ENCODE assay signal across 19 cellular contexts in the genomic region with DNA sequence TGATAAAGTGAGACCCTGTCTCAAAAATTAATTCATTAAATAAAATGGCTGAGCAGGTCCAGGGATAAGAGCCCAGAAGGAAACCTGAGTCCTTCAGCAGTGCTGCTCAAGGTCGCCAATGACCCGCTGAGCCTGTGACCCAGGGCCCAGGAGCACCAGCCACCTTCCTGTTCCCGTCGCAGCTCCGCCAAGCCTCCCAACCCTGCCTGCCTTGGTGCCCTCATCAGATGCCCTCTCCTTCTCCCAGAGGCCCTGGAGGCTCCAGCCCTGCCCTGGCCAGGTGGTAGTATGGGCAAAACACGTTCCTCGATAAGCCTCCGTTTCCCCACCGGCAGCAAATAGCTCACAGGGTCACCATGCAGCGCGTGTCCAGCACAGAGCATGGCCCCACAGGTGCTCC. TPM values are rescaled to one million over a fixed set of nuclear protein-coding genes. Genes with fewer than 3 reads are reported as not detected.
DNase-seq lines count a peak whose midpoint lies in the region; ATAC-seq, FAIRE-seq and TF ChIP-seq lines count a peak whose summit lies in the region.
"Had no signal": no experiment of that assay in that cellular context is flagged by ENCODE, and none has a peak within 500 bp of the region (broad histone marks: within the 10 kb centered on the region; RNA-seq: fewer than 3 reads in every experiment).

No MANE protein-coding gene starts in this region.

- H3K4me3 ChIP-seq in HepG2 (replicated peaks in 1 of 3; ENCODE audit: insufficient read depth in 1 of 3, low read depth in 2 of 3, low read length in 3 of 3): no peak overlapping the region
- no peak overlapping the region for H3K4me3 ChIP-seq in skeletal muscle satellite cell (ENCODE audit: low read length)
- H3K4me3 ChIP-seq: adrenal gland, pancreas had no signal

- H3K4me2 ChIP-seq in HepG2 (ENCODE audit: low read depth, low read length): no peak overlapping the region
- peak overlapping the region; percentile 40 for H3K4me2 ChIP-seq in skeletal muscle satellite cell (ENCODE audit: low read length)

- no peaks in the 10 kb centered on the region for H3K9me3 Mint-ChIP-seq in activated naive CD4-positive, alpha-beta T cell treated with anti-CD3 and anti-CD28 coated beads, Interleukin-2, amount 50 U/mL, for 24 hours
- no peaks in the 10 kb centered on the region for H3K9me3 Mint-ChIP-seq in activated CD8-positive, alpha-beta T cell treated with anti-CD3 and anti-CD28 coated beads, Interleukin-2, amount 10 ng/mL, durations not matched to agents 7 days and 5 days (ENCODE audit: insufficient read depth)

- no peak for DNase-seq in activated naive CD4-positive, alpha-beta T cell (lab: John Stamatoyannopoulos, UW)
- DNase-seq in activated CD8-positive, alpha-beta T cell treated with anti-CD3 and anti-CD28 coated beads, Interleukin-2, amount 10 ng/mL, durations not matched to agents 7 days and 5 days: no peak
- DNase-seq in HepG2 (ENCODE audit: low spot score) (no peak), retina (no peak), hypothalamus (lab: John Stamatoyannopoulos, UW) (no peak)
- DNase-seq: ACHN; COR-L47; HCEC 1CT; IMR-90; NCI-H82; stimulated activated naive CD8-positive, alpha-beta T cell treated with anti-CD3 and anti-CD28 coated beads, Interleukin-15, Interleukin-2, amounts not matched to agents 100 U/mL and 50 U/mL, for 24 hours; WERI-Rb-1 had no signal

- no peak overlapping the region for H3K27ac Mint-ChIP-seq in activated naive CD4-positive, alpha-beta T cell treated with anti-CD3 and anti-CD28 coated beads, Interleukin-2, amount 50 U/mL, for 24 hours
- peak overlapping the region; percentile 59 for H3K27ac Mint-ChIP-seq in activated CD8-positive, alpha-beta T cell treated with anti-CD3 and anti-CD28 coated beads, Interleukin-2, amount 10 ng/mL, durations not matched to agents 7 days and 5 days

- no peak for TF ChIP-seq CTCF in HepG2 (CRISPR knock-in tag; IDR thresholded peaks at IDR 0.05)

- H3K36me3 ChIP-seq in HepG2 (replicated peaks in 1 of 2; ENCODE audit: control insufficient read depth in 1 of 2, insufficient read depth in 2 of 2, low read length in 2 of 2) (peaks cover 2 to 19% of the 10 kb centered on the region in 2 experiments; a peak in 2 of 5 replicates), skeletal muscle satellite cell (ENCODE audit: insufficient read depth, low read length) (peaks cover 17% of the 10 kb centered on the region)
- H3K36me3 ChIP-seq: adrenal gland, pancreas had no signal

- peaks cover 25% of the 10 kb centered on the region; the same call in 1 of the 2 replicates for H4K20me1 ChIP-seq in HepG2 (ENCODE audit: insufficient read depth, low read length)

- no peak for TF ChIP-seq POLR2A in HepG2 (IDR thresholded peaks at IDR 0.05; ENCODE audit: insufficient read depth in 1 of 2, low read depth in 2 of 2, low read length in 2 of 2)

- peaks cover 71% of the 10 kb centered on the region for H3K4me1 Mint-ChIP-seq in activated naive CD4-positive, alpha-beta T cell treated with anti-CD3 and anti-CD28 coated beads, Interleukin-2, amount 50 U/mL, for 24 hours
- peaks cover 36% of the 10 kb centered on the region for H3K4me1 Mint-ChIP-seq in activated CD8-positive, alpha-beta T cell treated with anti-CD3 and anti-CD28 coated beads, Interleukin-2, amount 10 ng/mL, durations not matched to agents 7 days and 5 days (ENCODE audit: low read depth)

- peaks cover 44% of the 10 kb centered on the region for H3K4me1 ChIP-seq in HepG2 (ENCODE audit: insufficient read depth, low read length)
- peaks cover 21% of the 10 kb centered on the region for H3K4me1 ChIP-seq in skeletal muscle satellite cell (ENCODE audit: control insufficient read depth, insufficient read depth, low read length)

- no peak overlapping the region for H3K27ac ChIP-seq in HepG2 (ENCODE audit: extremely low read length, insufficient read depth, low read length)
- H3K27ac ChIP-seq: epithelial cell of prostate, pancreas, WERI-Rb-1 had no signal

- no peaks in the 10 kb centered on the region; a peak in 1 of 5 replicates for H3K27me3 ChIP-seq in HepG2 (ENCODE audit: control insufficient read depth in 1 of 2, insufficient read depth in 2 of 2, low read length in 2 of 2)
- no peaks in the 10 kb centered on the region for H3K27me3 ChIP-seq in skeletal muscle satellite cell (ENCODE audit: control insufficient read depth, insufficient read depth, low read length)
- H3K27me3 ChIP-seq: adrenal gland, pancreas had no signal

- TF ChIP-seq EP300 in HepG2 (IDR thresholded peaks at IDR 0.05; ENCODE audit: low read depth in 2 of 2, low read length in 2 of 2): no peak
- TF ChIP-seq EP300 in HepG2 (CRISPR knock-in tag; IDR thresholded peaks at IDR 0.05; ENCODE audit: borderline replicate concordance): no peak

- no peaks in the 10 kb centered on the region for H3K36me3 Mint-ChIP-seq in activated naive CD4-positive, alpha-beta T cell treated with anti-CD3 and anti-CD28 coated beads, Interleukin-2, amount 50 U/mL, for 24 hours
- H3K36me3 Mint-ChIP-seq in activated CD8-positive, alpha-beta T cell treated with anti-CD3 and anti-CD28 coated beads, Interleukin-2, amount 10 ng/mL, durations not matched to agents 7 days and 5 days (ENCODE audit: low read depth): peaks cover 9% of the 10 kb centered on the region

- BruUV-seq in HepG2 (replicated peaks; lab: Mats Ljungman, UMichigan): no TSS peak

- H3K9me3 ChIP-seq in HepG2 (ENCODE audit: low read length): no peaks in the 10 kb centered on the region
- H3K9me3 ChIP-seq in skeletal muscle satellite cell (replicated peaks; ENCODE audit: low read length): no peaks in the 10 kb centered on the region
- H3K9me3 ChIP-seq: adrenal gland, pancreas had no signal

- peaks cover 61% of the 10 kb centered on the region for H3K79me2 ChIP-seq in HepG2 (ENCODE audit: insufficient read depth, low read length)

- POLR2A ChIA-PET in activated CD8-positive, alpha-beta T cell treated with anti-CD3 and anti-CD28 coated beads, Interleukin-2, amount 10 ng/mL, durations not matched to agents 7 days and 5 days (lab: Charles Lee): no interaction called here
- POLR2A ChIA-PET in HepG2 (lab: Yijun Ruan, JAX): interaction anchor here (0.6 to 2.3 kb wide), 3 partner anchors 8 to 151 kb away, joined by 3 to 7 read pairs (median 4); no protein-coding TSS in a partner anchor

- intact Hi-C loops in HepG2 (cut with micrococcal nuclease; ENCODE audit: unreplicated experiment): no loop called here

- in situ Hi-C loops in HepG2 (cut with HindIII; ENCODE audit: extremely low pct_ligation_motif_present, low pct_unique_long_range_greater_than_20kb): no loop called here

- CTCF ChIA-PET in activated CD8-positive, alpha-beta T cell treated with anti-CD3 and anti-CD28 coated beads, Interleukin-2, amount 10 ng/mL, durations not matched to agents 7 days and 5 days (lab: Charles Lee): interaction anchor here (1.8 kb wide), 1 partner anchor 20 kb away, joined by 10 read pairs; no protein-coding TSS in a partner anchor
- CTCF ChIA-PET in HepG2 (lab: Yijun Ruan, JAX; ENCODE audit: low intra/inter-chr PET ratio, low total read pairs): no interaction called here

- WGBS in HepG2 (ENCODE audit: low lambda C conversion rate): 98% methylated on average over 7 of the region's 11 CpGs

- H3K4me3 Mint-ChIP-seq in activated naive CD4-positive, alpha-beta T cell treated with anti-CD3 and anti-CD28 coated beads, Interleukin-2, amount 50 U/mL, for 24 hours: peak overlapping the region; percentile 91
- no peak overlapping the region for H3K4me3 Mint-ChIP-seq in activated CD8-positive, alpha-beta T cell treated with anti-CD3 and anti-CD28 coated beads, Interleukin-2, amount 10 ng/mL, durations not matched to agents 7 days and 5 days

- FAIRE-seq in HepG2 (lab: Jason Lieb, UNC): no peak
- FAIRE-seq: islet of Langerhans, pancreas had no signal

- TF ChIP-seq RAD21 in HepG2 (CRISPR knock-in tag; IDR thresholded peaks at IDR 0.05): no peak

- H2AFZ ChIP-seq in HepG2 (ENCODE audit: low read length): no peak overlapping the region

- H3K9ac ChIP-seq in HepG2 (ENCODE audit: insufficient read depth, low read depth, low read length) (no peak overlapping the region), skeletal muscle satellite cell (ENCODE audit: low read depth, low read length) (no peak overlapping the region)

- no peaks in the 10 kb centered on the region for H3K27me3 Mint-ChIP-seq in activated naive CD4-positive, alpha-beta T cell treated with anti-CD3 and anti-CD28 coated beads, Interleukin-2, amount 50 U/mL, for 24 hours
- H3K27me3 Mint-ChIP-seq in activated CD8-positive, alpha-beta T cell treated with anti-CD3 and anti-CD28 coated beads, Interleukin-2, amount 10 ng/mL, durations not matched to agents 7 days and 5 days (ENCODE audit: low read depth): no peaks in the 10 kb centered on the region

- ATAC-seq in activated CD8-positive, alpha-beta T cell treated with anti-CD3 and anti-CD28 coated beads, Interleukin-2, amount 10 ng/mL, durations not matched to agents 7 days and 5 days: no peak
- no peak for ATAC-seq in HepG2
- ATAC-seq in HG02642 (IDR thresholded peaks at IDR 0.05; ENCODE audit: poor library complexity, unreplicated experiment): no peak
- ATAC-seq: pancreas; stimulated activated naive CD8-positive, alpha-beta T cell treated with anti-CD3 and anti-CD28 coated beads, Interleukin-15, Interleukin-2, amounts not matched to agents 100 U/mL and 50 U/mL, for 24 hours had no signal

RNA-seq across cellular contexts. Expression of a gene that starts 2.6 kb away (rescaled TPM):
- 10 to 100 TPM; 47.9 to 52.9 TPM for total RNA-seq in activated CD8-positive, alpha-beta T cell treated with anti-CD3 and anti-CD28 coated beads, Interleukin-2, amount 10 ng/mL, durations not matched to agents 7 days and 5 days
- 3.0 and 5.0 TPM in 2 replicates for total RNA-seq in HepG2 (2016; rRNA removed; fragmentation: Illumina TruSeq; extraction: Trizol)
- 1.1 and 3.2 TPM in 2 replicates for total RNA-seq in HepG2 (2016; cell fraction: cytosol; rRNA removed; fragmentation: Illumina TruSeq; extraction: Trizol; ENCODE audit: low read depth)
- 4.1 and 5.2 TPM in 2 replicates for total RNA-seq in HepG2 (2016; cell fraction: insoluble cytoplasmic fraction; rRNA removed; fragmentation: Illumina TruSeq; extraction: Trizol)
- 3.9 and 4.2 TPM in 2 replicates for total RNA-seq in HepG2 (2016; cell fraction: membrane; rRNA removed; fragmentation: Illumina TruSeq; extraction: Trizol)
- total RNA-seq in HepG2 (2016; cell fraction: nucleus; rRNA removed; fragmentation: Illumina TruSeq; extraction: Trizol): 6.0 and 7.6 TPM in 2 replicates
- 11.2 and 13.0 TPM in 2 replicates for polyA plus RNA-seq in HepG2 (2011; rRNA removed)
- polyA plus RNA-seq in HepG2 (2011; cell fraction: cytosol; rRNA removed): 8.7 and 9.8 TPM in 2 replicates
- 91.1 and 123 TPM in 2 replicates for polyA plus RNA-seq in HepG2 (2011; cell fraction: nucleus; rRNA removed)
- 13.8 and 15.4 TPM in 2 replicates for polyA plus RNA-seq in HepG2 (2012)
- 1.7 and 1.8 TPM in 2 replicates for polyA plus RNA-seq in HepG2 (2016; cell fraction: cytosol; fragmentation: Illumina TruSeq; extraction: Trizol; ENCODE audit: low read depth)
- 7.3 and 10.0 TPM in 2 replicates for polyA plus RNA-seq in HepG2 (2016; cell fraction: insoluble cytoplasmic fraction; fragmentation: Illumina TruSeq; extraction: Trizol; ENCODE audit: low read depth)
- 5.1 and 5.3 TPM in 2 replicates for polyA plus RNA-seq in HepG2 (2016; cell fraction: membrane; fragmentation: Illumina TruSeq; extraction: Trizol; ENCODE audit: low read depth)
- 39.5 and 44.1 TPM in 2 replicates for polyA plus RNA-seq in HepG2 (2016; cell fraction: nucleus; fragmentation: Illumina TruSeq; extraction: Trizol; ENCODE audit: insufficient read depth, low read depth)
- 16.3 and 19.1 TPM in 2 replicates for polyA minus RNA-seq in HepG2 (2011; rRNA and poly(A)+ RNA removed; ENCODE audit: low replicate concordance)
- polyA minus RNA-seq in HepG2 (2011; cell fraction: cytosol; rRNA and poly(A)+ RNA removed): 5.5 and 7.7 TPM in 2 replicates
- 9.3 and 10.8 TPM in 2 replicates for polyA minus RNA-seq in HepG2 (2011; cell fraction: nucleus; rRNA and poly(A)+ RNA removed)
- 10.7 and 13.7 TPM in 2 replicates for total RNA-seq in skeletal muscle satellite cell (2012; rRNA removed)

RNA-seq across cellular contexts. Expression of a gene that starts 17.7 kb away (rescaled TPM):
- total RNA-seq in activated CD8-positive, alpha-beta T cell treated with anti-CD3 and anti-CD28 coated beads, Interleukin-2, amount 10 ng/mL, durations not matched to agents 7 days and 5 days: 10 to 100 TPM; 26.5 to 29.8 TPM
- total RNA-seq in HepG2 (2016; rRNA removed; fragmentation: Illumina TruSeq; extraction: Trizol): 6.2 and 6.7 TPM in 2 replicates
- total RNA-seq in HepG2 (2016; cell fraction: cytosol; rRNA removed; fragmentation: Illumina TruSeq; extraction: Trizol; ENCODE audit: low read depth): 2.1 and 2.2 TPM in 2 replicates
- total RNA-seq in HepG2 (2016; cell fraction: insoluble cytoplasmic fraction; rRNA removed; fragmentation: Illumina TruSeq; extraction: Trizol): 5.5 and 5.9 TPM in 2 replicates
- 8.3 and 8.9 TPM in 2 replicates for total RNA-seq in HepG2 (2016; cell fraction: membrane; rRNA removed; fragmentation: Illumina TruSeq; extraction: Trizol)
- total RNA-seq in HepG2 (2016; cell fraction: nucleus; rRNA removed; fragmentation: Illumina TruSeq; extraction: Trizol): 4.0 and 4.8 TPM in 2 replicates
- 3.5 and 4.7 TPM in 2 replicates for polyA plus RNA-seq in HepG2 (2011; rRNA removed)
- 3.7 and 7.0 TPM in 2 replicates for polyA plus RNA-seq in HepG2 (2011; cell fraction: cytosol; rRNA removed)
- 16.7 and 31.9 TPM in 2 replicates for polyA plus RNA-seq in HepG2 (2011; cell fraction: nucleus; rRNA removed)
- polyA plus RNA-seq in HepG2 (2012): 8.3 and 9.4 TPM in 2 replicates
- polyA plus RNA-seq in HepG2 (2016; cell fraction: cytosol; fragmentation: Illumina TruSeq; extraction: Trizol; ENCODE audit: low read depth): 3.2 and 3.4 TPM in 2 replicates
- polyA plus RNA-seq in HepG2 (2016; cell fraction: insoluble cytoplasmic fraction; fragmentation: Illumina TruSeq; extraction: Trizol; ENCODE audit: low read depth): 12.0 and 14.3 TPM in 2 replicates
- 8.9 and 9.3 TPM in 2 replicates for polyA plus RNA-seq in HepG2 (2016; cell fraction: membrane; fragmentation: Illumina TruSeq; extraction: Trizol; ENCODE audit: low read depth)
- 11.4 and 12.0 TPM in 2 replicates for polyA plus RNA-seq in HepG2 (2016; cell fraction: nucleus; fragmentation: Illumina TruSeq; extraction: Trizol; ENCODE audit: insufficient read depth, low read depth)
- polyA minus RNA-seq in HepG2 (2011; rRNA and poly(A)+ RNA removed; ENCODE audit: low replicate concordance): 3.1 and 9.7 TPM in 2 replicates
- 8.9 and 15.3 TPM in 2 replicates for polyA minus RNA-seq in HepG2 (2011; cell fraction: cytosol; rRNA and poly(A)+ RNA removed)
- polyA minus RNA-seq in HepG2 (2011; cell fraction: nucleus; rRNA and poly(A)+ RNA removed): 2.1 and 2.2 TPM in 2 replicates
- total RNA-seq in skeletal muscle satellite cell (2012; rRNA removed): 12.9 and 13.2 TPM in 2 replicates

RNA-seq across cellular contexts. Expression of a gene that starts 33.6 kb away (rescaled TPM):
- total RNA-seq in activated CD8-positive, alpha-beta T cell treated with anti-CD3 and anti-CD28 coated beads, Interleukin-2, amount 10 ng/mL, durations not matched to agents 7 days and 5 days: 10 to 100 TPM; 20.2 to 27.8 TPM
- total RNA-seq in HepG2 (2016; rRNA removed; fragmentation: Illumina TruSeq; extraction: Trizol): 1.8 and 2.6 TPM in 2 replicates
- 0.35 and 0.40 TPM in 2 replicates for total RNA-seq in HepG2 (2016; cell fraction: cytosol; rRNA removed; fragmentation: Illumina TruSeq; extraction: Trizol; ENCODE audit: low read depth)
- 1.8 and 2.6 TPM in 2 replicates for total RNA-seq in HepG2 (2016; cell fraction: insoluble cytoplasmic fraction; rRNA removed; fragmentation: Illumina TruSeq; extraction: Trizol)
- 1.2 and 1.7 TPM in 2 replicates for total RNA-seq in HepG2 (2016; cell fraction: membrane; rRNA removed; fragmentation: Illumina TruSeq; extraction: Trizol)
- total RNA-seq in HepG2 (2016; cell fraction: nucleus; rRNA removed; fragmentation: Illumina TruSeq; extraction: Trizol): 1.9 and 3.5 TPM in 2 replicates
- polyA plus RNA-seq in HepG2 (2011; rRNA removed): 5.8 and 5.9 TPM in 2 replicates
- 3.8 and 4.8 TPM in 2 replicates for polyA plus RNA-seq in HepG2 (2011; cell fraction: cytosol; rRNA removed)
- polyA plus RNA-seq in HepG2 (2011; cell fraction: nucleus; rRNA removed): 10.6 and 12.8 TPM in 2 replicates
- 2.4 and 2.5 TPM in 2 replicates for polyA plus RNA-seq in HepG2 (2012)
- polyA plus RNA-seq in HepG2 (2016; cell fraction: cytosol; fragmentation: Illumina TruSeq; extraction: Trizol; ENCODE audit: low read depth): 0.36 and 0.59 TPM in 2 replicates
- polyA plus RNA-seq in HepG2 (2016; cell fraction: insoluble cytoplasmic fraction; fragmentation: Illumina TruSeq; extraction: Trizol; ENCODE audit: low read depth): 1.1 and 2.2 TPM in 2 replicates
- 0.69 and 0.98 TPM in 2 replicates for polyA plus RNA-seq in HepG2 (2016; cell fraction: membrane; fragmentation: Illumina TruSeq; extraction: Trizol; ENCODE audit: low read depth)
- 9.6 and 11.4 TPM in 2 replicates for polyA plus RNA-seq in HepG2 (2016; cell fraction: nucleus; fragmentation: Illumina TruSeq; extraction: Trizol; ENCODE audit: insufficient read depth, low read depth)
- polyA minus RNA-seq in HepG2 (2011; rRNA and poly(A)+ RNA removed; ENCODE audit: low replicate concordance): 10.3 and 16.8 TPM in 2 replicates
- polyA minus RNA-seq in HepG2 (2011; cell fraction: cytosol; rRNA and poly(A)+ RNA removed): 4.6 and 5.4 TPM in 2 replicates
- 2.7 and 3.0 TPM in 2 replicates for polyA minus RNA-seq in HepG2 (2011; cell fraction: nucleus; rRNA and poly(A)+ RNA removed)
- 0.76 and 0.87 TPM in 2 replicates for total RNA-seq in skeletal muscle satellite cell (2012; rRNA removed)

RNA-seq across cellular contexts. Expression of a gene that starts 39.7 kb away (rescaled TPM):
- total RNA-seq in activated CD8-positive, alpha-beta T cell treated with anti-CD3 and anti-CD28 coated beads, Interleukin-2, amount 10 ng/mL, durations not matched to agents 7 days and 5 days: 100 to 1,000 TPM; 181 to 196 TPM
- total RNA-seq in HepG2 (2016; rRNA removed; fragmentation: Illumina TruSeq; extraction: Trizol): 27.9 and 40.8 TPM in 2 replicates
- total RNA-seq in HepG2 (2016; cell fraction: cytosol; rRNA removed; fragmentation: Illumina TruSeq; extraction: Trizol; ENCODE audit: low read depth): 52.2 and 64.4 TPM in 2 replicates
- total RNA-seq in HepG2 (2016; cell fraction: insoluble cytoplasmic fraction; rRNA removed; fragmentation: Illumina TruSeq; extraction: Trizol): 24.0 and 37.3 TPM in 2 replicates
- total RNA-seq in HepG2 (2016; cell fraction: membrane; rRNA removed; fragmentation: Illumina TruSeq; extraction: Trizol): 65.2 and 82.2 TPM in 2 replicates
- 17.1 and 19.3 TPM in 2 replicates for total RNA-seq in HepG2 (2016; cell fraction: nucleus; rRNA removed; fragmentation: Illumina TruSeq; extraction: Trizol)
- polyA plus RNA-seq in HepG2 (2011; rRNA removed): 27.7 and 44.6 TPM in 2 replicates
- polyA plus RNA-seq in HepG2 (2011; cell fraction: cytosol; rRNA removed): 25.9 and 53.1 TPM in 2 replicates
- polyA plus RNA-seq in HepG2 (2011; cell fraction: nucleus; rRNA removed): 72.5 and 83.8 TPM in 2 replicates
- polyA plus RNA-seq in HepG2 (2012): 11.9 and 16.2 TPM in 2 replicates
- 51.0 and 62.5 TPM in 2 replicates for polyA plus RNA-seq in HepG2 (2016; cell fraction: cytosol; fragmentation: Illumina TruSeq; extraction: Trizol; ENCODE audit: low read depth)
- 25.3 and 27.0 TPM in 2 replicates for polyA plus RNA-seq in HepG2 (2016; cell fraction: insoluble cytoplasmic fraction; fragmentation: Illumina TruSeq; extraction: Trizol; ENCODE audit: low read depth)
- 54.6 and 60.4 TPM in 2 replicates for polyA plus RNA-seq in HepG2 (2016; cell fraction: membrane; fragmentation: Illumina TruSeq; extraction: Trizol; ENCODE audit: low read depth)
- polyA plus RNA-seq in HepG2 (2016; cell fraction: nucleus; fragmentation: Illumina TruSeq; extraction: Trizol; ENCODE audit: insufficient read depth, low read depth): 38.7 and 42.0 TPM in 2 replicates
- 15.0 and 50.9 TPM in 2 replicates for polyA minus RNA-seq in HepG2 (2011; rRNA and poly(A)+ RNA removed; ENCODE audit: low replicate concordance)
- 17.2 and 18.0 TPM in 2 replicates for polyA minus RNA-seq in HepG2 (2011; cell fraction: cytosol; rRNA and poly(A)+ RNA removed)
- polyA minus RNA-seq in HepG2 (2011; cell fraction: nucleus; rRNA and poly(A)+ RNA removed): 5.7 and 5.8 TPM in 2 replicates
- total RNA-seq in skeletal muscle satellite cell (2012; rRNA removed): 61.8 and 64.4 TPM in 2 replicates

RNA-seq across cellular contexts. Expression of a gene that starts 59.6 kb away (rescaled TPM):
- 10 to 100 TPM in 1 of 2 experiments, 1 to 10 TPM in 1; 9.9 to 11.0 TPM for total RNA-seq in activated CD8-positive, alpha-beta T cell treated with anti-CD3 and anti-CD28 coated beads, Interleukin-2, amount 10 ng/mL, durations not matched to agents 7 days and 5 days
- 2.0 and 3.5 TPM in 2 replicates for total RNA-seq in HepG2 (2016; rRNA removed; fragmentation: Illumina TruSeq; extraction: Trizol)
- total RNA-seq in HepG2 (2016; cell fraction: cytosol; rRNA removed; fragmentation: Illumina TruSeq; extraction: Trizol; ENCODE audit: low read depth): 0.79 and 0.81 TPM in 2 replicates
- 1.7 and 3.1 TPM in 2 replicates for total RNA-seq in HepG2 (2016; cell fraction: insoluble cytoplasmic fraction; rRNA removed; fragmentation: Illumina TruSeq; extraction: Trizol)
- 1.7 and 2.1 TPM in 2 replicates for total RNA-seq in HepG2 (2016; cell fraction: membrane; rRNA removed; fragmentation: Illumina TruSeq; extraction: Trizol)
- total RNA-seq in HepG2 (2016; cell fraction: nucleus; rRNA removed; fragmentation: Illumina TruSeq; extraction: Trizol): 1.5 and 1.9 TPM in 2 replicates
- 0.95 and 1.4 TPM in 2 replicates for polyA plus RNA-seq in HepG2 (2011; rRNA removed)
- polyA plus RNA-seq in HepG2 (2011; cell fraction: cytosol; rRNA removed): 0.94 and 1.7 TPM in 2 replicates
- 6.4 and 7.8 TPM in 2 replicates for polyA plus RNA-seq in HepG2 (2011; cell fraction: nucleus; rRNA removed)
- 1.3 and 1.7 TPM in 2 replicates for polyA plus RNA-seq in HepG2 (2012)
- polyA plus RNA-seq in HepG2 (2016; cell fraction: cytosol; fragmentation: Illumina TruSeq; extraction: Trizol; ENCODE audit: low read depth): 0.68 TPM in 2 replicates
- polyA plus RNA-seq in HepG2 (2016; cell fraction: insoluble cytoplasmic fraction; fragmentation: Illumina TruSeq; extraction: Trizol; ENCODE audit: low read depth): 2.8 and 3.5 TPM in 2 replicates
- polyA plus RNA-seq in HepG2 (2016; cell fraction: membrane; fragmentation: Illumina TruSeq; extraction: Trizol; ENCODE audit: low read depth): 1.1 and 1.4 TPM in 2 replicates
- polyA plus RNA-seq in HepG2 (2016; cell fraction: nucleus; fragmentation: Illumina TruSeq; extraction: Trizol; ENCODE audit: insufficient read depth, low read depth): 5.0 and 6.1 TPM in 2 replicates
- 2.1 and 3.8 TPM in 2 replicates for polyA minus RNA-seq in HepG2 (2011; rRNA and poly(A)+ RNA removed; ENCODE audit: low replicate concordance)
- polyA minus RNA-seq in HepG2 (2011; cell fraction: cytosol; rRNA and poly(A)+ RNA removed): 1.3 and 1.6 TPM in 2 replicates
- 2.3 and 2.6 TPM in 2 replicates for polyA minus RNA-seq in HepG2 (2011; cell fraction: nucleus; rRNA and poly(A)+ RNA removed)
- 3.3 and 3.5 TPM in 2 replicates for total RNA-seq in skeletal muscle satellite cell (2012; rRNA removed)
